In the genomic region with DNA sequence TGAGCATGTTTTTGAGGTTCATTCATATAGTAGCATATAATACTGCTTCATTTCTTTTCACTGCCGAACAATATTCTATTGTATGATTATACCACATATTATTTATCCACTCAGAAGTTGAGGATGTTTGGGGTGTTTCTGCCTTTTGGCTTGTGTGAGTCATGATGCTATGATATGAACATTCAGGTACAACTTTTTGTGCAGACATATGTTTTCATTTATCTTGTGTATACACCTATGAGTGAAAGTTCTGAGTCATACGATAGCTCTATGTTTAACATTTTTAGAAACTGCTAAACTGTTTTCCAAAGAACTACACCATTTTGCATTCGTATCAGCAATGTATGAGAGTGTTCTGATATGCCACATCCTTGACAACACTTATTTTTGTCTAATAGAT, we compare ENCODE assay signal across 31 cellular contexts. TPM values are rescaled to one million over a fixed set of nuclear protein-coding genes. Genes with fewer than 3 reads are reported as not detected.
"Had no signal": no experiment of that assay in that cellular context is flagged by ENCODE, and none has a peak within 500 bp of the region (broad histone marks: within the 10 kb centered on the region; RNA-seq: fewer than 3 reads in every experiment).

No MANE protein-coding gene starts in this region.

- H3K4me3 ChIP-seq: adrenal gland, body of pancreas, coronary artery, dorsolateral prefrontal cortex, esophagus muscularis mucosa, gastroesophageal sphincter, heart right ventricle had no signal

- H3K27ac ChIP-seq: adrenal gland, body of pancreas, coronary artery, esophagus muscularis mucosa, gastroesophageal sphincter, heart right ventricle had no signal

- H3K36me3 ChIP-seq: adrenal gland, esophagus muscularis mucosa, gastroesophageal sphincter, heart right ventricle had no signal

- H3K27me3 ChIP-seq: adrenal gland, body of pancreas, esophagus muscularis mucosa, gastroesophageal sphincter had no signal

- ATAC-seq: activated CD4-positive, alpha-beta T cell treated with anti-CD3 and anti-CD28 coated beads for 36 hours; activated CD8-positive, alpha-beta memory T cell treated with anti-CD3 and anti-CD28 coated beads, Interleukin-2, amount 10 ng/mL, durations not matched to agents 7 days and 5 days; activated CD8-positive, alpha-beta T cell treated with anti-CD3 and anti-CD28 coated beads, Interleukin-2, amount 10 ng/mL, durations not matched to agents 7 days and 5 days; activated naive CD8-positive, alpha-beta T cell treated with anti-CD3 and anti-CD28 coated beads, Interleukin-2, amount 50 U/mL, for 24 hours; body of pancreas; gastroesophageal sphincter; heart right ventricle had no signal

- H3K4me1 ChIP-seq: adrenal gland, body of pancreas, esophagus muscularis mucosa, gastroesophageal sphincter, heart right ventricle had no signal

- H3K9me3 ChIP-seq: adrenal gland, body of pancreas, esophagus muscularis mucosa, gastroesophageal sphincter, heart right ventricle had no signal

- DNase-seq: activated CD4-positive, alpha-beta memory T cell treated with anti-CD3 and anti-CD28 coated beads for 36 hours; activated CD4-positive, alpha-beta T cell treated with anti-CD3 and anti-CD28 coated beads for 36 hours; activated CD4-positive, alpha-beta T cell treated with anti-CD3 and anti-CD28 coated beads, Interleukin-2, amount 10 ng/mL, durations not matched to agents 24 days and 14 days; activated CD4-positive, CD25-positive, alpha-beta regulatory T cell; activated CD4-positive, CD25-positive, alpha-beta regulatory T cell treated with anti-CD3 and anti-CD28 coated beads, Interleukin-2, amount 50 U/mL, for 72 hours; activated CD8-positive, alpha-beta memory T cell treated with anti-CD3 and anti-CD28 coated beads, Interleukin-2, amount 10 ng/mL, durations not matched to agents 7 days and 5 days; activated CD8-positive, alpha-beta memory T cell treated with anti-CD3 and anti-CD28 coated beads, Interleukin-2, amount 50 U/mL, for 4 hours; activated CD8-positive, alpha-beta T cell treated with anti-CD3 and anti-CD28 coated beads, Interleukin-2, amount 10 ng/mL, durations not matched to agents 7 days and 5 days; activated effector memory CD4-positive, alpha-beta T cell treated with anti-CD3 and anti-CD28 coated beads, Interleukin-2, amount 50 U/mL, for 16 hours; activated naive CD4-positive, alpha-beta T cell treated with anti-CD3 and anti-CD28 coated beads for 36 hours; activated naive CD8-positive, alpha-beta T cell treated with anti-CD3 and anti-CD28 coated beads for 36 hours; activated naive CD8-positive, alpha-beta T cell treated with anti-CD3 and anti-CD28 coated beads, Interleukin-2, amount 50 U/mL, for 24 hours; activated T-cell treated with anti-CD3 and anti-CD28 coated beads, Interleukin-2, amount 50 U/mL, for 1 hour; activated T-cell treated with anti-CD3 and anti-CD28 coated beads, Interleukin-2, amount 50 U/mL, for 48 hours; adrenal gland; amygdala; aorta; body of pancreas; dorsolateral prefrontal cortex; effector memory CD4-positive, alpha-beta T cell; endodermal cell; erythroblast; foreskin melanocyte; heart right ventricle had no signal

RNA-seq across cellular contexts. Expression of a gene that starts 57.7 kb away (rescaled TPM):
- total RNA-seq: activated CD4-positive, alpha-beta memory T cell treated with anti-CD3 and anti-CD28 coated beads for 36 hours; activated CD4-positive, alpha-beta T cell treated with anti-CD3 and anti-CD28 coated beads for 36 hours; activated CD4-positive, alpha-beta T cell treated with anti-CD3 and anti-CD28 coated beads, Interleukin-2, amount 10 ng/mL, durations not matched to agents 24 days and 14 days; activated CD8-positive, alpha-beta memory T cell treated with anti-CD3 and anti-CD28 coated beads for 36 hours; activated CD8-positive, alpha-beta memory T cell treated with anti-CD3 and anti-CD28 coated beads, Interleukin-2, amount 10 ng/mL, durations not matched to agents 7 days and 5 days; activated CD8-positive, alpha-beta T cell treated with anti-CD3 and anti-CD28 coated beads, Interleukin-2, amount 10 ng/mL, durations not matched to agents 7 days and 5 days; activated naive CD4-positive, alpha-beta T cell treated with anti-CD3 and anti-CD28 coated beads for 36 hours; activated naive CD8-positive, alpha-beta T cell treated with anti-CD3 and anti-CD28 coated beads for 36 hours; activated T-helper 1 cell treated with anti-CD3 and anti-CD28 coated beads, Interleukin-12 subunit alpha, Interleukin-12 subunit beta, Interleukin-2, Interleukin-4 antibody, amounts not matched to agents 30 ng/mL and 10 ng/mL and 1 ng/mL, durations not matched to agents 14 hours and 24 hours and 36 hours; activated T-helper 2 cell treated with anti-CD3 and anti-CD28 coated beads, Interferon-gamma antibody, Interleukin-2, Interleukin-4, amounts not matched to agents 10 μg/mL and 5 μg/mL and 100 μg/mL, durations not matched to agents 14 hours and 24 hours and 36 hours; T-helper 1 cell treated with Interleukin-12 subunit alpha and Interleukin-12 subunit beta and Interleukin-4 antibody, amounts not matched to agents 30 ng/mL and 1 ng/mL, for 36 hours had no signal
